10 cellular contexts compared by ENCODE assay signal in the genomic region with DNA sequence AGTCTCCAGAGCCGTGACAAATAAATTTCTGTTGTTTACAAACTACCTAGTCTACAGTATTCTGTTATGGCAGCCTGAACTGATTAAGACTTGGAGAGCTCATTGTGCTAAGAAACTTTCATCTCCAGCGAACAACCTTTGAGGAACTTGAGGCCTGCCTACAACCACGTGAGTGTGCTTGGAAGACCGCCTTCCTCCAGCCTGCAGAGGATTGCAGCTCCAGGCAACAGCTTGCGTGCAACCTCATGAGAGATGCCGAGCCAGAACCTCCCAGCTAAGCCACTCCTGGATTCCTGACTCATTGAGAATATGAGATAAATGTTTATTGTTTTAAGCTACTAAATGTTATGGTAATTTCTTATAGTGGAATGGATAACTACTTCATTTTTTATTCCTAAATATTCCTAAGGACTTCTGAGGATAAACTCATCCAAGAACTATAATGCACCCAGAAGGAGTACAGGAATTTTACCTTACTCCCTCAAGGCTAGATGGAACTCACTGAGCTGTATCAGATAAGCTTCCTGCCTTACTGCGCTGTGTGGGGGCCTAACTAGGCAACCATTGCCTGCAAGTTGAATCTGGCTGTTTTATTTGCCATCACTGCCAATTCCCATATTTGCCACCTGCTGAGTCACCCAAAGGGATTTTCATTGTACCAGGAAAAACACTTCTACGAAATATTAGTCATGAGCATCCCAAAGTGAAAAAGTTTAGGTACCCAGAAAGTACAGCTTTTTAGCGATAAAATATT. TPM values are rescaled to one million over a fixed set of nuclear protein-coding genes. Genes with fewer than 3 reads are reported as not detected.
A peak's percentile ranks its signal among the peaks of the same experiment; 100 is the strongest.
DNase-seq lines count a peak whose midpoint lies in the region; TF ChIP-seq lines count a peak whose summit lies in the region.
"Had no signal": no experiment of that assay in that cellular context is flagged by ENCODE, and none has a peak within 500 bp of the region (broad histone marks: within the 10 kb centered on the region; RNA-seq: fewer than 3 reads in every experiment).

No MANE protein-coding gene starts in this region.

- H3K4me3 ChIP-seq in lower leg skin (ENCODE audit: low read depth, poor library complexity, severe bottlenecking) = no peak overlapping the region
- no peak overlapping the region for H3K4me3 ChIP-seq in transverse colon

- no peaks in the 10 kb centered on the region for H3K36me3 ChIP-seq in transverse colon

- no peak for TF ChIP-seq EP300 in transverse colon (IDR thresholded peaks at IDR 0.05; ENCODE audit: low read depth)

- 33 to 34% methylated on average over 9 of the region's 9 CpGs for WGBS in lower leg skin, 2 donors
- 78 to 97% methylated on average over 6 to 9 of the region's 9 CpGs for WGBS in transverse colon (ENCODE audit: low coverage in 1 of 2), 2 donors

- no peaks in the 10 kb centered on the region for H3K9me3 ChIP-seq in transverse colon

- TF ChIP-seq POLR2A in lower leg skin (IDR thresholded peaks at IDR 0.05) (no peak), transverse colon (IDR thresholded peaks at IDR 0.05) (no peak)

- peak overlapping the region; percentile 3 for H3K27ac ChIP-seq in caudate nucleus (ENCODE audit: low read depth, low read length)
- peak overlapping the region; percentile 18 to 38 (median 31) for H3K27ac ChIP-seq in transverse colon

- TF ChIP-seq CTCF in lower leg skin (IDR thresholded peaks at IDR 0.05) = no peak
- no peak for TF ChIP-seq CTCF in transverse colon (IDR thresholded peaks at IDR 0.05)

- intact Hi-C loops in lower leg skin (cut with DNase I; ENCODE audit: low total_unique reads) (no loop called here), transverse colon (cut with DNase I; ENCODE audit: low total_unique reads) (loop anchor here (10.0 kb wide), 1 partner anchor 330 kb away; no protein-coding TSS in a partner anchor)

- peak; percentile 85 for DNase-seq in LHCN-M2 (ENCODE audit: low read depth)
- peak in 10 of 61 donors; percentile 3 to 60 (median 15) for DNase-seq in caudate nucleus (lab: John Stamatoyannopoulos, UW)
- peak; percentile 86 to 94 for DNase-seq in lower leg skin (ENCODE audit: low spot score in 2 of 2)
- DNase-seq in transverse colon = peak; percentile 31
- no peak for DNase-seq in SW480 (ENCODE audit: low spot score)
- DNase-seq in iPS-NIHi7 (ENCODE audit: extremely low spot score) = no peak
- no peak for DNase-seq in NCI-H146 (lab: John Stamatoyannopoulos, UW)
- DNase-seq: NCI-H526 treated with DMSO at 0.1 percent for 48 hours; stimulated activated CD4-positive, alpha-beta T cell treated with anti-CD3 and anti-CD28 coated beads, Interleukin-1b, Interleukin-23, amount 100 ng/mL, for 48 hours had no signal

- H3K4me1 ChIP-seq in transverse colon = peaks cover 0 to 9% (median 0%) of the 10 kb centered on the region in 4 donors

- H3K27me3 ChIP-seq in transverse colon = no peaks in the 10 kb centered on the region

- in situ Hi-C loops in transverse colon (cut with MboI; ENCODE audit: low pct_ligation_motif_present in 1 of 4, low pct_unique_long_range_greater_than_20kb in 1 of 4, low sequenced_read_pairs in 3 of 4) = no loop called here

RNA-seq across cellular contexts. Expression of gene FAM177B, which starts 17.6 kb away (rescaled TPM):
- total RNA-seq in LHCN-M2 (2014; rRNA removed) (not detected in 2 replicates), lower leg skin (not detected), transverse colon (10 to 100 TPM in 1 of 4 donors, 1 to 10 TPM in 1, not detected in 2; 4.0 to 13.9 TPM)
- polyA plus RNA-seq in LHCN-M2 (2012) = not detected
- total RNA-seq: glomerular endothelial cell had no signal

RNA-seq across cellular contexts. Expression of gene BROX, which starts 42.2 kb away (rescaled TPM):
- total RNA-seq in LHCN-M2 (2014; rRNA removed) (64.4 and 78.9 TPM in 2 replicates), lower leg skin (100 to 1,000 TPM in 1 of 4 donors, 10 to 100 TPM in 3; 74.2 to 102 (median 78.5) TPM), transverse colon (10 to 100 TPM; 20.9 to 53.7 (median 43.3) TPM)
- 12.4 TPM for polyA plus RNA-seq in LHCN-M2 (2012)

RNA-seq across cellular contexts. Expression of gene AIDA, which starts 42.3 kb away (rescaled TPM):
- total RNA-seq in LHCN-M2 (2014; rRNA removed) (49.2 and 65.3 TPM in 2 replicates), lower leg skin (10 to 100 TPM; 27.2 to 38.1 (median 30.2) TPM), transverse colon (10 to 100 TPM; 25.8 to 41.4 (median 36.4) TPM)
- polyA plus RNA-seq in LHCN-M2 (2012) = 52.3 TPM

Comparison
In these comparisons a context has a peak if more than half of its experiments do, and no peak if none do; other contexts are left out.
1. DNase-seq: peak in LHCN-M2 (single experiment), lower leg skin (2 of 2) and transverse colon (single experiment); none in SW480 (single experiment), iPS-NIHi7 (single experiment) and NCI-H146 (single experiment).